32 cellular contexts compared by ENCODE assay signal in genomic region chr15:78208341-78208844, GRCh38. TPM values are rescaled to one million over a fixed set of nuclear protein-coding genes. Genes with fewer than 3 reads are reported as not detected.
DNase-seq lines count a peak whose midpoint lies in the region; ATAC-seq and TF ChIP-seq lines count a peak whose summit lies in the region.
"Had no signal": no experiment of that assay in that cellular context is flagged by ENCODE, and none has a peak within 500 bp of the region (broad histone marks: within the 10 kb centered on the region; RNA-seq: fewer than 3 reads in every experiment).

No MANE protein-coding gene starts in this region.

- H3K36me3 ChIP-seq in right atrium auricular region (no peaks in the 10 kb centered on the region), heart right ventricle (no peaks in the 10 kb centered on the region)
- H3K36me3 ChIP-seq: BLaER1, colonic mucosa, SJCRH30, upper lobe of right lung, WERI-Rb-1 had no signal

- intact Hi-C loops in heart right ventricle (cut with DNase I) (no loop called here), dorsolateral prefrontal cortex (cut with DNase I) (no loop called here)

- H3K27me3 ChIP-seq in right atrium auricular region (no peaks in the 10 kb centered on the region), heart right ventricle (peaks cover 0 to 5% (median 0%) of the 10 kb centered on the region in 7 donors), dorsolateral prefrontal cortex (no peaks in the 10 kb centered on the region)
- H3K27me3 ChIP-seq: BLaER1, colonic mucosa, SJCRH30, upper lobe of right lung had no signal

- WGBS in heart right ventricle, 2 donors = 85 to 94% methylated on average over 8 of the region's 8 CpGs

- peaks cover 10% of the 10 kb centered on the region for H3K4me1 Mint-ChIP-seq in endothelial cell (ENCODE audit: unreplicated experiment)
- H3K4me1 Mint-ChIP-seq: activated naive CD8-positive, alpha-beta T cell treated with anti-CD3 and anti-CD28 coated beads for 36 hours; naive B cell had no signal

- peak overlapping the region; percentile 81 to 93 for H3K27ac ChIP-seq in right atrium auricular region
- no peak overlapping the region for H3K27ac ChIP-seq in heart right ventricle
- H3K27ac ChIP-seq in dorsolateral prefrontal cortex = peak overlapping the region in 43 of 59 donors; percentile 4 to 94 (median 84)
- peak overlapping the region in 15 of 21 experiments; percentile 6 to 85 (median 71) for H3K27ac ChIP-seq in skin epidermis
- no peak overlapping the region for H3K27ac ChIP-seq in coronary artery
- H3K27ac ChIP-seq: BLaER1, colonic mucosa, upper lobe of right lung, WERI-Rb-1 had no signal

- no peaks in the 10 kb centered on the region for H3K27me3 Mint-ChIP-seq in endothelial cell (ENCODE audit: unreplicated experiment)
- H3K27me3 Mint-ChIP-seq: activated naive CD8-positive, alpha-beta T cell treated with anti-CD3 and anti-CD28 coated beads for 36 hours had no signal

- H3K27ac Mint-ChIP-seq in endothelial cell (ENCODE audit: unreplicated experiment) = no peak overlapping the region
- H3K27ac Mint-ChIP-seq: activated naive CD8-positive, alpha-beta T cell treated with anti-CD3 and anti-CD28 coated beads for 36 hours; effector memory CD8-positive, alpha-beta T cell; naive B cell; progenitor cell of endocrine pancreas had no signal

- H3K4me3 ChIP-seq in right atrium auricular region (no peak overlapping the region), heart right ventricle (no peak overlapping the region), dorsolateral prefrontal cortex (no peak overlapping the region), skin epidermis (no peak overlapping the region), coronary artery (no peak overlapping the region)
- H3K4me3 ChIP-seq: BLaER1, colonic mucosa, SJCRH30, upper lobe of right lung had no signal

- ATAC-seq in heart right ventricle = no peak
- ATAC-seq: effector memory CD8-positive, alpha-beta T cell; left ventricle myocardium superior; upper lobe of right lung had no signal

- no peaks in the 10 kb centered on the region for H3K9me3 ChIP-seq in right atrium auricular region
- H3K9me3 ChIP-seq in heart right ventricle = no peaks in the 10 kb centered on the region
- H3K9me3 ChIP-seq: BLaER1, colonic mucosa, SJCRH30, upper lobe of right lung had no signal

- DNase-seq in right atrium auricular region (ENCODE audit: low spot score) (peak; percentile 30), heart right ventricle (no peak), dorsolateral prefrontal cortex (no peak), endothelial cell (ENCODE audit: low spot score) (no peak), coronary artery (ENCODE audit: low spot score) (no peak), dedifferentiated amniotic fluid mesenchymal stem cell (ENCODE audit: extremely low spot score) (no peak)
- DNase-seq: ACHN; activated CD4-positive, alpha-beta T cell treated with anti-CD3 and anti-CD28 coated beads, Interleukin-2, amount 50 U/mL, for 1 hour; activated naive CD8-positive, alpha-beta T cell treated with anti-CD3 and anti-CD28 coated beads for 36 hours; aorta; DMS153; effector memory CD8-positive, alpha-beta T cell; erythroblast; glutamatergic neuron; GOT3; IMR-90; left ventricle myocardium superior; naive B cell; NCI-H1436; NCI-H226; NCI-H748 treated with DMSO at 0.1 percent for 48 hours; SJCRH30; stimulated activated CD4-positive, alpha-beta T cell treated with anti-CD3 and anti-CD28 coated beads, Interleukin-4, amount 100 ng/mL, for 24 hours; T-helper 9 cell; upper lobe of right lung; WERI-Rb-1 had no signal

- no peak overlapping the region for H3K4me3 Mint-ChIP-seq in endothelial cell (ENCODE audit: unreplicated experiment)
- H3K4me3 Mint-ChIP-seq: activated naive CD8-positive, alpha-beta T cell treated with anti-CD3 and anti-CD28 coated beads for 36 hours; effector memory CD8-positive, alpha-beta T cell; mesothelial cell of epicardium; naive B cell had no signal

- H3K9me3 Mint-ChIP-seq in endothelial cell (ENCODE audit: unreplicated experiment) = no peaks in the 10 kb centered on the region
- H3K9me3 Mint-ChIP-seq: activated naive CD8-positive, alpha-beta T cell treated with anti-CD3 and anti-CD28 coated beads for 36 hours; effector memory CD8-positive, alpha-beta T cell; mesothelial cell of epicardium; naive B cell had no signal

- no peaks in the 10 kb centered on the region for H3K36me3 Mint-ChIP-seq in endothelial cell (ENCODE audit: low read depth, unreplicated experiment)
- H3K36me3 Mint-ChIP-seq: activated naive CD8-positive, alpha-beta T cell treated with anti-CD3 and anti-CD28 coated beads for 36 hours; mesothelial cell of epicardium; naive B cell had no signal

- no peak for TF ChIP-seq CTCF in right atrium auricular region (IDR thresholded peaks at IDR 0.05)
- no peak for TF ChIP-seq CTCF in heart right ventricle (IDR thresholded peaks at IDR 0.05)
- no peak for TF ChIP-seq CTCF in dorsolateral prefrontal cortex (IDR thresholded peaks at IDR 0.05 in 54 of 56, conservative IDR thresholded peaks at IDR 0.05 in 2 of 56; ENCODE audit: low read depth in 1 of 56, partially characterized antibody in 56 of 56)
- no peak for TF ChIP-seq CTCF in endothelial cell (IDR thresholded peaks at IDR 0.05; ENCODE audit: unreplicated experiment)
- TF ChIP-seq CTCF in coronary artery (IDR thresholded peaks at IDR 0.05) = no peak

- peaks cover 0 to 94% of the 10 kb centered on the region in 2 donors for H3K4me1 ChIP-seq in right atrium auricular region
- peaks cover 23 to 63% (median 54%) of the 10 kb centered on the region in 9 donors for H3K4me1 ChIP-seq in heart right ventricle
- H3K4me1 ChIP-seq: upper lobe of right lung had no signal

RNA-seq across cellular contexts. Expression of gene ACSBG1, which starts 26.0 kb away (rescaled TPM):
- total RNA-seq in right atrium auricular region = not detected
- total RNA-seq in heart right ventricle = under 1 TPM in 2 of 10 donors, not detected in 8; 0.22 to 0.30 TPM
- under 1 TPM; 0.59 to 0.65 TPM for polyA plus RNA-seq in heart right ventricle
- total RNA-seq in dorsolateral prefrontal cortex = 100 to 1,000 TPM in 47 of 120 experiments, 10 to 100 TPM in 73; 48.0 to 276 (median 94.0) TPM
- total RNA-seq in endothelial cell (ENCODE audit: unreplicated experiment) = 0.13 TPM
- total RNA-seq: aorta, IMR-90, progenitor cell of endocrine pancreas, upper lobe of right lung had no signal

RNA-seq across cellular contexts. Expression of gene DNAJA4, which starts 56.0 kb away (rescaled TPM):
- total RNA-seq in right atrium auricular region = 10 to 100 TPM; 70.0 to 78.0 TPM
- 100 to 1,000 TPM in 8 of 10 donors, 10 to 100 TPM in 2; 78.9 to 210 (median 150) TPM for total RNA-seq in heart right ventricle
- 100 to 1,000 TPM in 1 of 2 donors, 10 to 100 TPM in 1; 40.0 to 226 TPM for polyA plus RNA-seq in heart right ventricle
- total RNA-seq in dorsolateral prefrontal cortex = 100 to 1,000 TPM in 49 of 120 experiments, 10 to 100 TPM in 71; 52.5 to 507 (median 97.1) TPM
- 2.1 TPM for total RNA-seq in endothelial cell (ENCODE audit: unreplicated experiment)
- total RNA-seq: LHCN-M2, SJCRH30 had no signal

RNA-seq across cellular contexts. Expression of gene IDH3A, which starts 59.2 kb away (rescaled TPM):
- 100 to 1,000 TPM; 188 to 352 TPM for total RNA-seq in right atrium auricular region
- 100 to 1,000 TPM; 315 to 509 (median 460) TPM for total RNA-seq in heart right ventricle
- polyA plus RNA-seq in heart right ventricle = 100 to 1,000 TPM; 110 to 125 TPM
- 100 to 1,000 TPM; 101 to 276 (median 201) TPM for total RNA-seq in dorsolateral prefrontal cortex
- total RNA-seq in endothelial cell (ENCODE audit: unreplicated experiment) = 19.9 TPM

Comparison
In these comparisons a context has a peak if more than half of its experiments do, and no peak if none do; other contexts are left out.
1. H3K27ac ChIP-seq: peak in right atrium auricular region (2 of 2), dorsolateral prefrontal cortex (43 of 59) and skin epidermis (15 of 21); none in heart right ventricle (0 of 10) and coronary artery (0 of 2).
2. RNA of gene ACSBG1, which starts 26.0 kb away (total RNA-seq): 48.0 to 276 TPM in dorsolateral prefrontal cortex; not detected in right atrium auricular region, 0.13 TPM in endothelial cell (single experiment) and 0.22 to 0.30 TPM in heart right ventricle; every median in the first group is over 10 times any median in the second.
3. RNA of gene DNAJA4, which starts 56.0 kb away (total RNA-seq): 78.9 to 210 TPM in heart right ventricle, 52.5 to 507 TPM in dorsolateral prefrontal cortex and 70.0 to 78.0 TPM in right atrium auricular region; 2.1 TPM in endothelial cell (single experiment); every median in the first group is over 10 times any median in the second.